ENCODE assay signal across 8 cellular contexts in the genomic region with DNA sequence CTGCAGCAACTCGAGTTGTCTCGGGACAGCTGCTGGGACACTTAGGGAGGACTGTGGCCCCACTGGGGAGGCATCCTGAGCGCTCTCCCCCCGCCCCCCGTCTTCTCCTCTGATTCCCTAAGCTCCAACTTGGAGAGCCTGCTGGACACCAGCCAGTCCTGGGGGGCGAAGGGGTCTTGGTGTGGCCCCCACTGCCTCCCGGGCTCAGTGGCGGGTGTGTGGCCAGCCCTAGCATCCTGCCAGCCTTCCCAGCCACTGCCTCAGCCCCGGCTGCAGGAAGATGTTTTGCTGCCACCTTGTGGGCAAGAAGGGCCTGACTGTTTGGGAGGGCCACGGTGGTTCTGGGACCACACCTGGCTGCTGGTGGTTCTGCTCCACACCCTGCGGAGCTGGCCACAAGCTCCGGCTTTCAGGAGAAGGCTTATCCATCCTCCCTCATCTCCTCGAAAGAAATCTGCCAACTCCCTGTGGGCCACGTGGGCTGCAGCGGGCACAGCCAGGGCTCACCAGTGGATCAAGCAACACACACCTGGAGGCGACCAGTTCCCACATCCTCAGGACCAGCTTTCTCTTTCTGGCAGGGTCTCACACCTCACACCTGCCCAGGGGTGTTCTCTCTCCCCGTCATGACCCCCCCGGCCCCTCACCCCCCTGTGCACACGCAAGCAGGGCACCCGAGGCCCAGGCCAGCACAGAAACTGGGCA. TPM values are rescaled to one million over a fixed set of nuclear protein-coding genes. Genes with fewer than 3 reads are reported as not detected.
DNase-seq lines count a peak whose midpoint lies in the region; ATAC-seq and TF ChIP-seq lines count a peak whose summit lies in the region.

No MANE protein-coding gene starts in this region.

- TF ChIP-seq POLR2A in lower leg skin (IDR thresholded peaks at IDR 0.05), result no peak

- intact Hi-C loops in lower leg skin (cut with DNase I; ENCODE audit: low total_unique reads), result loop anchor here (5.0 to 10.0 kb wide), 2 partner anchors 84 to 216 kb away; a partner anchor contains a TSS

- WGBS in lower leg skin, 2 donors, result 27 to 43% methylated on average over 14 to 20 of the region's 20 CpGs

- peak; percentile 52 for ATAC-seq in HG02571 (IDR thresholded peaks at IDR 0.05; ENCODE audit: unreplicated experiment)

- H3K4me3 ChIP-seq in choroid plexus epithelial cell (ENCODE audit: low read depth, low read length), result no peak overlapping the region
- H3K4me3 ChIP-seq in lower leg skin (ENCODE audit: low read depth, poor library complexity, severe bottlenecking), result no peak overlapping the region

- TF ChIP-seq CTCF in choroid plexus epithelial cell (conservative IDR thresholded peaks at IDR 0.05; ENCODE audit: low read depth, low read length) (peak; percentile 87), lower leg skin (IDR thresholded peaks at IDR 0.05) (peak in 1 of 3 donors; percentile 33)

- DNase-seq in NCI-H2107 (lab: John Stamatoyannopoulos, UW) (peak; percentile 51), NCI-H2107 treated with DMSO at 0.1 percent for 48 hours (lab: John Stamatoyannopoulos, UW; ENCODE audit: unreplicated experiment) (no peak), NCI-H1694 treated with DMSO at 0.1 percent for 48 hours (lab: John Stamatoyannopoulos, UW) (peak; percentile 13), choroid plexus epithelial cell (ENCODE audit: low read depth) (peak; percentile 80), lower leg skin (ENCODE audit: low spot score in 2 of 2) (peak; percentile 76 to 96)
- peak; percentile 75 to 77 for DNase-seq in activated CD4-positive, alpha-beta T cell treated with anti-CD3 and anti-CD28 coated beads for 4 hours
- DNase-seq in stimulated activated CD8-positive, alpha-beta memory T cell treated with anti-CD3 and anti-CD28 coated beads, Interleukin-12 subunit alpha, Interleukin-12 subunit beta, amount 100 ng/mL, for 24 hours (ENCODE audit: extremely low read depth), result peak; percentile 39

RNA-seq across cellular contexts. Expression of a gene that starts 24.8 kb away (rescaled TPM):
- total RNA-seq in lower leg skin, result 100 to 1,000 TPM in 3 of 4 donors, 10 to 100 TPM in 1; 81.2 to 132 (median 102) TPM

RNA-seq across cellular contexts. Expression of a gene that starts 27.8 kb away (rescaled TPM):
- total RNA-seq in lower leg skin, result 10 to 100 TPM; 58.5 to 61.7 (median 60.4) TPM

RNA-seq across cellular contexts. Expression of a gene that starts 30.5 kb away (rescaled TPM):
- total RNA-seq in lower leg skin, result 10 to 100 TPM; 47.4 to 80.7 (median 69.0) TPM

RNA-seq across cellular contexts. Expression of a gene that starts 51.7 kb away (rescaled TPM):
- total RNA-seq in lower leg skin, result 10 to 100 TPM; 56.3 to 83.5 (median 67.7) TPM

RNA-seq across cellular contexts. Expression of a gene that starts 53.4 kb away (rescaled TPM):
- 10 to 100 TPM in 1 of 4 donors, 1 to 10 TPM in 3; 3.9 to 13.7 (median 7.2) TPM for total RNA-seq in lower leg skin
